In genomic region chr4:23972202-23972601, GRCh38 we compare ENCODE assay signal across 26 cellular contexts.
"Had no signal": no experiment of that assay in that cellular context is flagged by ENCODE, and none has a peak within 500 bp of the region (broad histone marks: within the 10 kb centered on the region; RNA-seq: fewer than 3 reads in every experiment).

No MANE protein-coding gene starts in this region.

- H3K4me1 ChIP-seq: uterus had no signal

- H3K9me3 ChIP-seq: gastrocnemius medialis, mucosa of descending colon, right lobe of liver, thoracic aorta, uterus had no signal

- H3K79me2 ChIP-seq: hepatocyte had no signal

- H3K27ac ChIP-seq: gastrocnemius medialis, hepatocyte, right lobe of liver, skin epidermis, thoracic aorta, uterus had no signal

- H3K36me3 ChIP-seq: gastrocnemius medialis, right lobe of liver, thoracic aorta, uterus had no signal

- ATAC-seq: activated CD8-positive, alpha-beta T cell treated with anti-CD3 and anti-CD28 coated beads for 36 hours; activated naive CD8-positive, alpha-beta T cell treated with anti-CD3 and anti-CD28 coated beads, Interleukin-2, amount 50 U/mL, for 24 hours; activated T-cell treated with anti-CD3 and anti-CD28 coated beads, Interleukin-2, amount 50 U/mL, for 4 hours; effector memory CD8-positive, alpha-beta T cell; gastrocnemius medialis; left cardiac atrium; left ventricle myocardium superior; mucosa of descending colon; natural killer cell treated with Interleukin-12 subunit alpha and Interleukin-12 subunit beta and Interleukin-15 and Interleukin-18, amount 100 ng/mL, for 72 hours; right lobe of liver; stimulated activated naive CD8-positive, alpha-beta T cell treated with anti-CD3 and anti-CD28 coated beads, Interleukin-15, Interleukin-2, amounts not matched to agents 100 U/mL and 50 U/mL, for 24 hours had no signal

- H3K4me3 ChIP-seq: gastrocnemius medialis, hepatocyte, mucosa of descending colon, right lobe of liver, skin epidermis, thoracic aorta, uterus had no signal

- H2AFZ ChIP-seq: hepatocyte had no signal

- H3K4me2 ChIP-seq: hepatocyte had no signal

- H3K27me3 ChIP-seq: gastrocnemius medialis, hepatocyte, right lobe of liver, uterus had no signal

- DNase-seq: activated CD4-positive, alpha-beta T cell treated with anti-CD3 and anti-CD28 coated beads for 1 hour; activated CD4-positive, alpha-beta T cell treated with anti-CD3 and anti-CD28 coated beads, Interleukin-2, amount 10 ng/mL, durations not matched to agents 7 days and 5 days; activated CD8-positive, alpha-beta T cell treated with anti-CD3 and anti-CD28 coated beads for 36 hours; activated naive CD8-positive, alpha-beta T cell treated with anti-CD3 and anti-CD28 coated beads, Interleukin-2, amount 50 U/mL, for 24 hours; activated T-cell treated with anti-CD3 and anti-CD28 coated beads, Interleukin-2, amount 50 U/mL, for 4 hours; amygdala; caudate nucleus; cortex of kidney; effector memory CD8-positive, alpha-beta T cell; erythroblast; gastrocnemius medialis; left cardiac atrium; left ventricle myocardium superior; mucosa of descending colon; posterior cingulate gyrus; right lobe of liver; stimulated activated CD4-positive, alpha-beta T cell treated with anti-CD3 and anti-CD28 coated beads, Interleukin-12 subunit alpha, Interleukin-12 subunit beta, amount 100 ng/mL, for 4 hours; stimulated activated CD4-positive, alpha-beta T cell treated with anti-CD3 and anti-CD28 coated beads, Interleukin-4, amount 100 ng/mL, for 1 hour; stimulated activated naive CD8-positive, alpha-beta T cell treated with anti-CD3 and anti-CD28 coated beads, Interleukin-15, Interleukin-2, amounts not matched to agents 100 U/mL and 50 U/mL, for 24 hours; T1000; trophoblast cell; uterus had no signal
